24 cellular contexts compared by ENCODE assay signal in the genomic region with DNA sequence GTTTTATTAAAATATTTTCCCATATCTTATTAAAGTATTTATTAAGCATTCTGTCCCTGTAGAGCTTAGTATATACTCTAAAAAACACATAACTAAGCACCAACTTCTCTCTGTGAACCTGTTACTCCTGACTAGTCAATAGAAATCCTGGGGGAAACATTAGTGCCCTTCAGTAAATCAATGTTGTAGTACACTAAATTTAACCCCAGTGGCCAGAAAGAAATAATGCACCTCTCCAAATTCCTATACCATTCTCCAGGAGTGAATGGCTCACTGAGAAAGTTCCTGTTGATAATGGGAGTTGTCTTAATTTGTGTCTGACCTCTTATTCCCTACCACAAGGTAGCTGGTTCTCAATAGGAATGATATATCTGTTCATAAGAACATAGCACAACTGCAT.
DNase-seq lines count a peak whose midpoint lies in the region; TF ChIP-seq lines count a peak whose summit lies in the region.
"Had no signal": no experiment of that assay in that cellular context is flagged by ENCODE, and none has a peak within 500 bp of the region (broad histone marks: within the 10 kb centered on the region; RNA-seq: fewer than 3 reads in every experiment).

No MANE protein-coding gene starts in this region.

- CTCF ChIA-PET in MCF 10A (lab: Yijun Ruan, JAX): interaction anchor here (0.7 kb wide), 1 partner anchor 14 kb away, joined by 3 read pairs; no protein-coding TSS in a partner anchor

- no peak overlapping the region for H3K4me3 Mint-ChIP-seq in chondrocyte (ENCODE audit: unreplicated experiment)
- H3K4me3 Mint-ChIP-seq in progenitor cell of endocrine pancreas (ENCODE audit: low read depth): no peak overlapping the region
- H3K4me3 Mint-ChIP-seq in MCF 10A (ENCODE audit: unreplicated experiment): no peak overlapping the region
- H3K4me3 Mint-ChIP-seq: activated CD4-positive, alpha-beta memory T cell treated with anti-CD3 and anti-CD28 coated beads for 36 hours; activated naive CD8-positive, alpha-beta T cell; activated T-helper 17 cell treated with anti-CD3 and anti-CD28 coated beads, Interleukin-2, amount 50 U/mL, for 72 hours; central memory CD8-positive, alpha-beta T cell; stimulated activated effector memory CD8-positive, alpha-beta T cell treated with anti-CD3 and anti-CD28 coated beads, Interleukin-12 subunit alpha, Interleukin-12 subunit beta, amount 100 ng/mL, for 72 hours had no signal

- no peaks in the 10 kb centered on the region for H3K36me3 Mint-ChIP-seq in chondrocyte (ENCODE audit: low read depth)
- peaks cover 3% of the 10 kb centered on the region for H3K36me3 Mint-ChIP-seq in progenitor cell of endocrine pancreas (ENCODE audit: insufficient read depth)
- H3K36me3 Mint-ChIP-seq in MCF 10A (ENCODE audit: insufficient read depth, unreplicated experiment): no peaks in the 10 kb centered on the region
- H3K36me3 Mint-ChIP-seq: activated CD4-positive, alpha-beta memory T cell treated with anti-CD3 and anti-CD28 coated beads for 36 hours; activated naive CD8-positive, alpha-beta T cell; stimulated activated effector memory CD8-positive, alpha-beta T cell treated with anti-CD3 and anti-CD28 coated beads, Interleukin-12 subunit alpha, Interleukin-12 subunit beta, amount 100 ng/mL, for 72 hours had no signal

- intact Hi-C loops in MCF 10A (cut with micrococcal nuclease): no loop called here

- peaks cover 8% of the 10 kb centered on the region for H3K4me1 Mint-ChIP-seq in chondrocyte (ENCODE audit: low read depth)
- H3K4me1 Mint-ChIP-seq in progenitor cell of endocrine pancreas (ENCODE audit: low read depth): peaks cover 5% of the 10 kb centered on the region
- peaks cover 6% of the 10 kb centered on the region for H3K4me1 Mint-ChIP-seq in MCF 10A (ENCODE audit: insufficient read depth, unreplicated experiment)
- H3K4me1 Mint-ChIP-seq: activated T-helper 17 cell treated with anti-CD3 and anti-CD28 coated beads, Interleukin-2, amount 50 U/mL, for 72 hours; central memory CD8-positive, alpha-beta T cell; stimulated activated effector memory CD8-positive, alpha-beta T cell treated with anti-CD3 and anti-CD28 coated beads, Interleukin-12 subunit alpha, Interleukin-12 subunit beta, amount 100 ng/mL, for 72 hours had no signal

- POLR2A ChIA-PET in MCF 10A (lab: Yijun Ruan, JAX): no interaction called here

- H3K27ac Mint-ChIP-seq in chondrocyte (ENCODE audit: unreplicated experiment): no peak overlapping the region
- H3K27ac Mint-ChIP-seq in progenitor cell of endocrine pancreas: no peak overlapping the region
- H3K27ac Mint-ChIP-seq in MCF 10A (ENCODE audit: low read depth, unreplicated experiment): no peak overlapping the region
- H3K27ac Mint-ChIP-seq: activated CD4-positive, alpha-beta memory T cell treated with anti-CD3 and anti-CD28 coated beads for 36 hours; activated naive CD8-positive, alpha-beta T cell; activated T-helper 17 cell treated with anti-CD3 and anti-CD28 coated beads, Interleukin-2, amount 50 U/mL, for 72 hours; stimulated activated effector memory CD8-positive, alpha-beta T cell treated with anti-CD3 and anti-CD28 coated beads, Interleukin-12 subunit alpha, Interleukin-12 subunit beta, amount 100 ng/mL, for 72 hours had no signal

- no TSS peak for BruUV-seq in MCF 10A (replicated peaks; lab: Mats Ljungman, UMichigan)

- H3K27me3 Mint-ChIP-seq in chondrocyte (ENCODE audit: low read depth) (no peaks in the 10 kb centered on the region), progenitor cell of endocrine pancreas (no peaks in the 10 kb centered on the region), MCF 10A (ENCODE audit: insufficient read depth, unreplicated experiment) (no peaks in the 10 kb centered on the region)
- H3K27me3 Mint-ChIP-seq: activated CD4-positive, alpha-beta memory T cell treated with anti-CD3 and anti-CD28 coated beads for 36 hours; activated T-helper 17 cell treated with anti-CD3 and anti-CD28 coated beads, Interleukin-2, amount 50 U/mL, for 72 hours; central memory CD8-positive, alpha-beta T cell had no signal

- peak; percentile 34 for DNase-seq in NCI-H82 (lab: John Stamatoyannopoulos, UW)
- DNase-seq in NCI-H82 treated with DMSO at 0.1 percent for 48 hours (lab: John Stamatoyannopoulos, UW; ENCODE audit: unreplicated experiment): no peak
- DNase-seq in OCI-M1 (lab: John Stamatoyannopoulos, UW): peak; percentile 29
- no peak for DNase-seq in chondrocyte (ENCODE audit: low spot score)
- DNase-seq in progenitor cell of endocrine pancreas (ENCODE audit: low spot score, unreplicated experiment): no peak
- DNase-seq in NCI-H345 (lab: John Stamatoyannopoulos, UW): no peak
- no peak for DNase-seq in NCI-H2107 treated with DMSO at 0.1 percent for 48 hours (lab: John Stamatoyannopoulos, UW; ENCODE audit: unreplicated experiment)
- DNase-seq in MCF 10A (ENCODE audit: unreplicated experiment): no peak
- DNase-seq: activated CD4-positive, alpha-beta memory T cell treated with anti-CD3 and anti-CD28 coated beads for 36 hours; activated CD8-positive, alpha-beta memory T cell treated with anti-CD3 and anti-CD28 coated beads, Interleukin-2, amount 50 U/mL, for 48 hours; COR-L47; head of caudate nucleus; KG1; mesendoderm; NCI-H1436 treated with DMSO at 0.1 percent for 48 hours; NCI-H2171; NCI-H526; substantia nigra; SW 1271; T1000 had no signal

- peak; percentile 36 for TF ChIP-seq CTCF in chondrocyte (IDR thresholded peaks at IDR 0.05)
- peak; percentile 33 for TF ChIP-seq CTCF in progenitor cell of endocrine pancreas (IDR thresholded peaks at IDR 0.05; ENCODE audit: unreplicated experiment)
- TF ChIP-seq CTCF in MCF 10A (IDR thresholded peaks at IDR 0.05; ENCODE audit: unreplicated experiment): no peak

- H3K9me3 Mint-ChIP-seq in chondrocyte (ENCODE audit: low read depth) (no peaks in the 10 kb centered on the region), progenitor cell of endocrine pancreas (ENCODE audit: low read depth) (no peaks in the 10 kb centered on the region), MCF 10A (ENCODE audit: unreplicated experiment) (no peaks in the 10 kb centered on the region)
- H3K9me3 Mint-ChIP-seq: activated CD4-positive, alpha-beta memory T cell treated with anti-CD3 and anti-CD28 coated beads for 36 hours had no signal

Comparison
In these comparisons a context has a peak if more than half of its experiments do, and no peak if none do; other contexts are left out.
1. DNase-seq: peak in NCI-H82 (single experiment) and OCI-M1 (single experiment); none in NCI-H82 treated with DMSO at 0.1 percent for 48 hours (single experiment), chondrocyte (single experiment), progenitor cell of endocrine pancreas (single experiment), NCI-H345 (single experiment), NCI-H2107 treated with DMSO at 0.1 percent for 48 hours (single experiment) and MCF 10A (single experiment).